9 cellular contexts compared by ENCODE assay signal in the genomic region with DNA sequence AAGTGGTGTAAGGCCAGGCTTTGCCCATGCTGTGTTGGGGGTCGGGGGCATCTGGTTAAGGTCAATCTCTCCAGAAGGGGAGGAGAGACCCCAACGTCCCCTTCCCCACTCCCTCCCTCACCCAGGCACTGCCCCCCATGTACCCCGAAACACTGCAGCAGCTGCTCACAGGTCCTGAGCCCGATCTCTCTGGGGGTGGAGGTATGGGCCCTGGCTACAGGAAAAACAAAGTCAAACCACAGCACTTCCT. TPM values are rescaled to one million over a fixed set of nuclear protein-coding genes. Genes with fewer than 3 reads are reported as not detected.
DNase-seq lines count a peak whose midpoint lies in the region; ATAC-seq and TF ChIP-seq lines count a peak whose summit lies in the region.
"Had no signal": no experiment of that assay in that cellular context is flagged by ENCODE, and none has a peak within 500 bp of the region (broad histone marks: within the 10 kb centered on the region; RNA-seq: fewer than 3 reads in every experiment).

No MANE protein-coding gene starts in this region.

- H3K4me1 ChIP-seq in left lung (peaks cover 0 to 48% of the 10 kb centered on the region in 2 donors), thymus (ENCODE audit: control insufficient read depth, insufficient read depth, low read length) (peaks cover 5% of the 10 kb centered on the region)

- WGBS in thymus = 26% methylated on average over 4 of the region's 4 CpGs

- H3K4me1 Mint-ChIP-seq in activated CD4-positive, alpha-beta T cell treated with anti-CD3 and anti-CD28 coated beads, Interleukin-2, amount 10 ng/mL, durations not matched to agents 7 days and 5 days = peaks cover 47% of the 10 kb centered on the region
- peaks cover 42% of the 10 kb centered on the region for H3K4me1 Mint-ChIP-seq in activated B cell treated with CpG ODN at 0.5 μM for 24 hours

- H3K4me3 ChIP-seq in left lung = no peak overlapping the region
- no peak overlapping the region for H3K4me3 ChIP-seq in thymus (ENCODE audit: low read length)

- H3K36me3 Mint-ChIP-seq in activated CD4-positive, alpha-beta T cell treated with anti-CD3 and anti-CD28 coated beads, Interleukin-2, amount 10 ng/mL, durations not matched to agents 7 days and 5 days (ENCODE audit: low read depth) = peaks cover 12% of the 10 kb centered on the region
- H3K36me3 Mint-ChIP-seq in activated B cell treated with CpG ODN at 0.5 μM for 24 hours (ENCODE audit: low read depth) = peaks cover 15% of the 10 kb centered on the region

- H3K27ac Mint-ChIP-seq in activated CD4-positive, alpha-beta T cell treated with anti-CD3 and anti-CD28 coated beads, Interleukin-2, amount 10 ng/mL, durations not matched to agents 7 days and 5 days = peak overlapping the region; percentile 83
- peak overlapping the region; percentile 90 for H3K27ac Mint-ChIP-seq in activated B cell treated with CpG ODN at 0.5 μM for 24 hours

- TF ChIP-seq CTCF in activated B cell treated with CpG ODN at 0.5 μM for 24 hours (IDR thresholded peaks at IDR 0.05) = no peak
- no peak for TF ChIP-seq CTCF in left lung (IDR thresholded peaks at IDR 0.05)

- peaks cover 7% of the 10 kb centered on the region for H3K27me3 Mint-ChIP-seq in activated CD4-positive, alpha-beta T cell treated with anti-CD3 and anti-CD28 coated beads, Interleukin-2, amount 10 ng/mL, durations not matched to agents 7 days and 5 days
- no peaks in the 10 kb centered on the region for H3K27me3 Mint-ChIP-seq in activated B cell treated with CpG ODN at 0.5 μM for 24 hours

- DNase-seq in activated CD4-positive, alpha-beta T cell treated with anti-CD3 and anti-CD28 coated beads, Interleukin-2, amount 10 ng/mL, durations not matched to agents 7 days and 5 days = no peak
- no peak for DNase-seq in activated CD4-positive, alpha-beta T cell treated with anti-CD3 and anti-CD28 coated beads, Interleukin-2, amount 50 U/mL, for 4 hours
- DNase-seq in activated B cell treated with CpG ODN at 0.5 μM for 24 hours = no peak
- DNase-seq in left lung = peak in 1 of 2 donors; percentile 34
- DNase-seq in G401 (ENCODE audit: low spot score) = no peak
- DNase-seq in NCI-H345 treated with DMSO at 0.1 percent for 48 hours (lab: John Stamatoyannopoulos, UW; ENCODE audit: unreplicated experiment) = no peak
- no peak for DNase-seq in NCI-H2196 (lab: John Stamatoyannopoulos, UW; ENCODE audit: unreplicated experiment)
- DNase-seq: stimulated activated CD4-positive, alpha-beta T cell treated with anti-CD3 and anti-CD28 coated beads, Interleukin-4, amount 100 ng/mL, for 1 hour had no signal

- in situ Hi-C loops in G401 (cut with HindIII; ENCODE audit: low sequenced_read_pairs) = no loop called here

- H3K36me3 ChIP-seq in left lung = peaks cover 0 to 31% of the 10 kb centered on the region in 2 donors
- peaks cover 2% of the 10 kb centered on the region for H3K36me3 ChIP-seq in thymus (ENCODE audit: control insufficient read depth, insufficient read depth)

- POLR2A ChIA-PET in activated CD4-positive, alpha-beta T cell treated with anti-CD3 and anti-CD28 coated beads, Interleukin-2, amount 10 ng/mL, durations not matched to agents 7 days and 5 days (lab: Charles Lee) = no interaction called here
- POLR2A ChIA-PET in activated B cell treated with CpG ODN at 0.5 μM for 24 hours (lab: Charles Lee) = interaction anchor here (0.6 to 4.1 kb wide), 13 partner anchors 8 to 702 kb away, joined by 3 to 28 read pairs (median 5); a partner anchor contains a TSS

- CTCF ChIA-PET in activated CD4-positive, alpha-beta T cell treated with anti-CD3 and anti-CD28 coated beads, Interleukin-2, amount 10 ng/mL, durations not matched to agents 7 days and 5 days (lab: Charles Lee) = interaction anchor here (1.2 to 1.9 kb wide), 7 partner anchors 11 to 196 kb away, joined by 3 to 8 read pairs (median 4); a partner anchor contains a TSS
- CTCF ChIA-PET in activated B cell treated with CpG ODN at 0.5 μM for 24 hours (lab: Charles Lee) = interaction anchor here (1.1 to 3.0 kb wide), 3 partner anchors 133 to 331 kb away, joined by 3 to 25 read pairs (median 6); a partner anchor contains a TSS

- H3K27me3 ChIP-seq in left lung = peaks cover 0 to 20% of the 10 kb centered on the region in 2 donors
- H3K27me3 ChIP-seq in thymus (ENCODE audit: control insufficient read depth, insufficient read depth) = peaks cover 19% of the 10 kb centered on the region

- no peaks in the 10 kb centered on the region for H3K9me3 Mint-ChIP-seq in activated CD4-positive, alpha-beta T cell treated with anti-CD3 and anti-CD28 coated beads, Interleukin-2, amount 10 ng/mL, durations not matched to agents 7 days and 5 days
- H3K9me3 Mint-ChIP-seq in activated B cell treated with CpG ODN at 0.5 μM for 24 hours = no peaks in the 10 kb centered on the region

- peak overlapping the region; percentile 37 to 70 for H3K27ac ChIP-seq in left lung
- H3K27ac ChIP-seq in thymus (ENCODE audit: low read depth) = peak overlapping the region; percentile 60

- intact Hi-C loops in activated B cell treated with CpG ODN at 0.5 μM for 24 hours (cut with micrococcal nuclease) (loop anchor here (1.0 to 10.0 kb wide), 4 partner anchors 97 to 331 kb away; a partner anchor contains a TSS), left lung (cut with DNase I) (no loop called here)

- no peak for ATAC-seq in activated B cell treated with CpG ODN at 0.5 μM for 24 hours (ENCODE audit: low read depth)
- ATAC-seq in left lung = no peak

- no peaks in the 10 kb centered on the region for H3K9me3 ChIP-seq in left lung
- H3K9me3 ChIP-seq in thymus (ENCODE audit: control insufficient read depth) = peaks cover 2% of the 10 kb centered on the region

- peak overlapping the region; percentile 69 for H3K4me3 Mint-ChIP-seq in activated CD4-positive, alpha-beta T cell treated with anti-CD3 and anti-CD28 coated beads, Interleukin-2, amount 10 ng/mL, durations not matched to agents 7 days and 5 days
- H3K4me3 Mint-ChIP-seq in activated B cell treated with CpG ODN at 0.5 μM for 24 hours = peak overlapping the region; percentile 82

RNA-seq across cellular contexts. Expression of a gene that starts 10.2 kb away (rescaled TPM):
- total RNA-seq in activated CD4-positive, alpha-beta T cell treated with anti-CD3 and anti-CD28 coated beads, Interleukin-2, amount 10 ng/mL, durations not matched to agents 7 days and 5 days = 1 to 10 TPM; 3.5 to 3.7 TPM
- total RNA-seq in activated B cell treated with CpG ODN at 0.5 μM for 24 hours = 12.4 and 14.9 TPM in 2 replicates
- total RNA-seq in left lung = 1 to 10 TPM; 1.7 to 4.5 TPM
- polyA plus RNA-seq in thymus = 6.5 TPM
- 5.3 and 5.8 TPM in 2 replicates for total RNA-seq in G401 (2014; rRNA removed; shearing (Covaris generic))

RNA-seq across cellular contexts. Expression of a gene that starts 39.2 kb away (rescaled TPM):
- total RNA-seq in activated CD4-positive, alpha-beta T cell treated with anti-CD3 and anti-CD28 coated beads, Interleukin-2, amount 10 ng/mL, durations not matched to agents 7 days and 5 days = not detected
- total RNA-seq in activated B cell treated with CpG ODN at 0.5 μM for 24 hours (not detected in 2 replicates), left lung (1 to 10 TPM in 1 of 2 donors, not detected in 1; 1.4 TPM)
- polyA plus RNA-seq in thymus = 129 TPM
- total RNA-seq in G401 (2014; rRNA removed; shearing (Covaris generic)) = not detected in 2 replicates

RNA-seq across cellular contexts. Expression of a gene that starts 54.9 kb away (rescaled TPM):
- total RNA-seq in activated CD4-positive, alpha-beta T cell treated with anti-CD3 and anti-CD28 coated beads, Interleukin-2, amount 10 ng/mL, durations not matched to agents 7 days and 5 days = not detected
- total RNA-seq in activated B cell treated with CpG ODN at 0.5 μM for 24 hours = not detected in 2 replicates
- total RNA-seq in left lung = not detected
- 234 TPM for polyA plus RNA-seq in thymus
- not detected in 2 replicates for total RNA-seq in G401 (2014; rRNA removed; shearing (Covaris generic))
